21 cellular contexts compared by ENCODE assay signal in the genomic region with DNA sequence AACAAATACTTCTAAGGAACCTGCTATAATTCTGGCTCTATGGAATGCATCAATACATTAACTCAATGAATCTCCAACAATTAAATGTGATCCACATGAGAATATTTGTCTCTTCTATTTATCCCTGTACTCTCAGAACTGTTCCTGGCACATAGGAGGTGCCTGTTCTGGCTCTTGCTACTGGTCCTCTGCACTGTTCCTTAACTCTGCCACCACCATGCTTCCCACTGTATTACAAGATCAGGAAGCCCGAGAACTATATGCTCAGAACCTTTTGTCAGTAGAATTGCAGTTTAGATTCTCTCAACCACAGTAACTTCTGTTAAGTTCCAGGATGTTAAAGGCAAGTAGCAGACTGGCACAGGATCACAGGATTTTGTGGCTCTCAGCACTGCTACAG.
"Had no signal": no experiment of that assay in that cellular context is flagged by ENCODE, and none has a peak within 500 bp of the region (broad histone marks: within the 10 kb centered on the region; RNA-seq: fewer than 3 reads in every experiment).

No MANE protein-coding gene starts in this region.

- DNase-seq: activated CD4-positive, alpha-beta T cell treated with anti-CD3 and anti-CD28 coated beads, Interleukin-2, amount 10 ng/mL, durations not matched to agents 7 days and 5 days; activated CD8-positive, alpha-beta memory T cell treated with anti-CD3 and anti-CD28 coated beads, Interleukin-2, amount 50 U/mL, for 4 hours; activated naive CD4-positive, alpha-beta T cell treated with anti-CD3 and anti-CD28 coated beads for 36 hours; activated T-cell treated with anti-CD3 and anti-CD28 coated beads, Interleukin-2, amount 50 U/mL, for 4 hours; anterior cingulate cortex; brain microvascular endothelial cell; central memory CD4-positive, alpha-beta T cell; colonic mucosa; endodermal cell; foreskin fibroblast; hypothalamus; nephron progenitor cell; stimulated activated CD4-positive, alpha-beta T cell treated with anti-CD3 and anti-CD28 coated beads, Interleukin-4, amount 100 ng/mL, for 4 hours; T-helper 1 cell; T1000; thyroid gland had no signal

- ATAC-seq: activated CD4-positive, CD25-positive, alpha-beta regulatory T cell treated with anti-CD3 and anti-CD28 coated beads, Interleukin-2, amount 50 U/mL, for 24 hours; activated T-cell treated with anti-CD3 and anti-CD28 coated beads, Interleukin-2, amount 50 U/mL, for 4 hours; sciatic nerve; stimulated activated memory B cell treated with anti-CD40 and anti-IgM and Interleukin-4, amounts not matched to agents 10 μg/mL and 1 μg/mL and 100 μg/mL, for 72 hours had no signal

- H3K4me1 ChIP-seq: colonic mucosa, prostate gland had no signal

- H3K27ac ChIP-seq: brain microvascular endothelial cell, colonic mucosa, epithelial cell of prostate, prostate gland, thyroid gland had no signal

- H3K9me3 Mint-ChIP-seq: activated CD4-positive, alpha-beta T cell treated with anti-CD3 and anti-CD28 coated beads, Interleukin-2, amount 10 ng/mL, durations not matched to agents 7 days and 5 days; activated naive CD4-positive, alpha-beta T cell treated with anti-CD3 and anti-CD28 coated beads for 36 hours; activated T-cell treated with anti-CD3 and anti-CD28 coated beads, Interleukin-2, amount 50 U/mL, for 4 hours; endodermal cell; nephron progenitor cell; stimulated activated memory B cell treated with anti-CD40 and anti-IgM and Interleukin-4, amounts not matched to agents 10 μg/mL and 1 μg/mL and 100 μg/mL, for 72 hours had no signal

- H3K4me3 Mint-ChIP-seq: activated CD4-positive, alpha-beta T cell treated with anti-CD3 and anti-CD28 coated beads, Interleukin-2, amount 10 ng/mL, durations not matched to agents 7 days and 5 days; activated naive CD4-positive, alpha-beta T cell treated with anti-CD3 and anti-CD28 coated beads for 36 hours; activated T-cell treated with anti-CD3 and anti-CD28 coated beads, Interleukin-2, amount 50 U/mL, for 4 hours; endodermal cell; nephron progenitor cell; stimulated activated memory B cell treated with anti-CD40 and anti-IgM and Interleukin-4, amounts not matched to agents 10 μg/mL and 1 μg/mL and 100 μg/mL, for 72 hours had no signal

- H3K36me3 Mint-ChIP-seq: stimulated activated memory B cell treated with anti-CD40 and anti-IgM and Interleukin-4, amounts not matched to agents 10 μg/mL and 1 μg/mL and 100 μg/mL, for 72 hours had no signal

- H3K4me1 Mint-ChIP-seq: activated CD4-positive, alpha-beta T cell treated with anti-CD3 and anti-CD28 coated beads, Interleukin-2, amount 10 ng/mL, durations not matched to agents 7 days and 5 days; nephron progenitor cell; stimulated activated memory B cell treated with anti-CD40 and anti-IgM and Interleukin-4, amounts not matched to agents 10 μg/mL and 1 μg/mL and 100 μg/mL, for 72 hours had no signal

- H3K27me3 ChIP-seq: brain microvascular endothelial cell, colonic mucosa, thyroid gland had no signal

- H3K36me3 ChIP-seq: brain microvascular endothelial cell, colonic mucosa, prostate gland, thyroid gland had no signal

- H3K4me3 ChIP-seq: colonic mucosa, prostate gland, thyroid gland had no signal

- H3K27ac Mint-ChIP-seq: activated CD4-positive, alpha-beta T cell treated with anti-CD3 and anti-CD28 coated beads, Interleukin-2, amount 10 ng/mL, durations not matched to agents 7 days and 5 days; activated naive CD4-positive, alpha-beta T cell treated with anti-CD3 and anti-CD28 coated beads for 36 hours; endodermal cell; nephron progenitor cell; stimulated activated memory B cell treated with anti-CD40 and anti-IgM and Interleukin-4, amounts not matched to agents 10 μg/mL and 1 μg/mL and 100 μg/mL, for 72 hours had no signal

- H3K27me3 Mint-ChIP-seq: activated CD4-positive, alpha-beta T cell treated with anti-CD3 and anti-CD28 coated beads, Interleukin-2, amount 10 ng/mL, durations not matched to agents 7 days and 5 days had no signal

- H3K9me3 ChIP-seq: colonic mucosa, prostate gland, thyroid gland had no signal
